Comparison of ENCODE assay signal across 1 cellular context in genomic region chr1:109389638-109390341, GRCh38.
TF ChIP-seq lines count a peak whose summit lies in the region.

No MANE protein-coding gene starts in this region.

TF ChIP-seq in K562, 482 proteins besides CTCF, POLR2A, EP300 and RAD21 (continued from another document and continues in another):
- TF ChIP-seq ZNF740 (CRISPR knock-in tag; IDR thresholded peaks at IDR 0.05) (no peak), ZNF740 (tag; IDR thresholded peaks at IDR 0.05) (no peak), IRF2 (CRISPR knock-in tag; IDR thresholded peaks at IDR 0.05) (no peak), POLR3A (IDR thresholded peaks at IDR 0.05; ENCODE audit: borderline replicate concordance, extremely low read depth, insufficient read depth, insufficient read length) (no peak), ZNF282 (CRISPR knock-in tag; IDR thresholded peaks at IDR 0.05) (no peak), GTF3C2 (IDR thresholded peaks at IDR 0.05; ENCODE audit: borderline replicate concordance, extremely low read depth, insufficient read length) (no peak), BRF1 (IDR thresholded peaks at IDR 0.05; ENCODE audit: borderline replicate concordance, extremely low read depth, insufficient read length) (no peak), IRF9 (tag; IDR thresholded peaks at IDR 0.05) (no peak), ZKSCAN8 (CRISPR knock-in tag; IDR thresholded peaks at IDR 0.05) (no peak), SIN3A (IDR thresholded peaks at IDR 0.05; ENCODE audit: borderline replicate concordance in 2 of 2, control insufficient read depth in 1 of 2, low read depth in 2 of 2, low read length in 2 of 2) (no peak; a peak in 1 of 4 replicates), ZNF274 (IDR thresholded peaks at IDR 0.05; ENCODE audit: borderline replicate concordance, low read depth, low read length) (0 out of 2 replicates have a peak, but pooled peaks have one; percentile 36), ZNF184 (CRISPR knock-in tag; IDR thresholded peaks at IDR 0.05) (no peak), POLR2H (tag; IDR thresholded peaks at IDR 0.05; ENCODE audit: low read depth) (peak; percentile 71), HDAC3 (IDR thresholded peaks at IDR 0.05; ENCODE audit: borderline replicate concordance, partially characterized antibody) (peak; percentile 43), RBM17 (IDR thresholded peaks at IDR 0.05; ENCODE audit: borderline replicate concordance, low read depth, low read length) (no peak), KLF6 (CRISPR knock-in tag; IDR thresholded peaks at IDR 0.05; ENCODE audit: borderline replicate concordance) (0 out of 2 replicates have a peak, but pooled peaks have one; percentile 22), ZNF436 (CRISPR knock-in tag; IDR thresholded peaks at IDR 0.05) (0 out of 2 replicates have a peak, but pooled peaks have one; percentile 16), MED1 (CRISPR knock-in tag; IDR thresholded peaks at IDR 0.05; ENCODE audit: borderline replicate concordance) (no peak), NFE2 (IDR thresholded peaks at IDR 0.05; ENCODE audit: low read depth) (peak; percentile 93), JUNB (CRISPR knock-in tag; conservative IDR thresholded peaks at IDR 0.05) (no peak), ESRRA (IDR thresholded peaks at IDR 0.05; ENCODE audit: borderline replicate concordance, low read depth) (no peak; the same call in 1 of the 2 replicates), FOXK2 (conservative IDR thresholded peaks at IDR 0.05 in 1 of 2, IDR thresholded peaks at IDR 0.05 in 1 of 2; ENCODE audit: low read depth in 2 of 2) (peak; percentile 79 to 86), SREBF2 (CRISPR knock-in tag; IDR thresholded peaks at IDR 0.05) (no peak), ZNF217 (CRISPR knock-in tag; IDR thresholded peaks at IDR 0.05) (no peak), SNAPC5 (CRISPR knock-in tag; IDR thresholded peaks at IDR 0.05) (no peak), BRD9 (IDR thresholded peaks at IDR 0.05; ENCODE audit: low read depth, partially characterized antibody) (peak; percentile 94), PBX2 (CRISPR knock-in tag; IDR thresholded peaks at IDR 0.05; ENCODE audit: low read depth) (no peak), PBX2 (tag; conservative IDR thresholded peaks at IDR 0.05; ENCODE audit: low read depth) (0 out of 2 replicates have a peak, but pooled peaks have one; percentile 6), FOXJ3 (CRISPR knock-in tag; IDR thresholded peaks at IDR 0.05) (no peak), ZNF592 (IDR thresholded peaks at IDR 0.05) (peak; percentile 8; the same call in 1 of the 2 replicates), RHOXF2B (CRISPR knock-in tag; conservative IDR thresholded peaks at IDR 0.05) (no peak), RB1 (IDR thresholded peaks at IDR 0.05; ENCODE audit: low read depth) (no peak), MTA3 (IDR thresholded peaks at IDR 0.05; ENCODE audit: borderline replicate concordance) (peak; percentile 82), PHF8 (IDR thresholded peaks at IDR 0.05; ENCODE audit: borderline replicate concordance, low read length) (peak; percentile 57; the same call in 1 of the 2 replicates), SUPT5H (IDR thresholded peaks at IDR 0.05) (peak; percentile 91), PREB (CRISPR knock-in tag; IDR thresholded peaks at IDR 0.05) (no peak), ZNF133 (CRISPR knock-in tag; IDR thresholded peaks at IDR 0.05) (0 out of 2 replicates have a peak, but pooled peaks have one; percentile 14), DACH1 (IDR thresholded peaks at IDR 0.05; ENCODE audit: partially characterized antibody) (no peak), ZNF407 (IDR thresholded peaks at IDR 0.05; ENCODE audit: low read depth) (peak; percentile 43; the same call in 1 of the 2 replicates), ETV6 (IDR thresholded peaks at IDR 0.05; ENCODE audit: borderline replicate concordance in 1 of 2, low read depth in 2 of 2, low read length in 1 of 2) (peak; percentile 65 to 84), ETV6 (CRISPR knock-in tag; IDR thresholded peaks at IDR 0.05; ENCODE audit: borderline replicate concordance) (no peak)
